In the genomic region with DNA sequence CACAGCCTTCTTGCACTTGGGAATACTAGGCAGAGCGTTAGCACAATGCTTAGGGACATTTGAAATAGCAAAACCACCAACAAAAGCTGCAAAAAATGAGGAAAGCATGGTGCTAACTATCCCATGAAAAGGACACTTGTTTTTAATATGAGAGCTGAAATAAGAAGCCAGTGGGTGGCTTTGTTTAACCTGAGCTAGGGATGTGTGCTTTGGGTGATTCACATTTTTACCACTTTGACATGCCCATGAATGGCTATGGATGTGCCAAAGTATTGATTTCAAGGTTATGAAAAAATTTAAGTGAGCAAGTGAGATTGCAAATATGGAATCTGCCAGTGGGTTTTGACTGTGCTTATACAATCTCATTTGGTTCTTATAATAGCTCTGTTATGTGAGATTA, we compare ENCODE assay signal across 27 cellular contexts.
"Had no signal": no experiment of that assay in that cellular context is flagged by ENCODE, and none has a peak within 500 bp of the region (broad histone marks: within the 10 kb centered on the region; RNA-seq: fewer than 3 reads in every experiment).

No MANE protein-coding gene starts in this region.

- H3K36me3 ChIP-seq: stomach, suprapubic skin, thoracic aorta, thyroid gland, tibial artery, tibial nerve, transverse colon, upper lobe of left lung, upper lobe of right lung, uterus, vagina had no signal

- H3K9me3 Mint-ChIP-seq: stimulated activated naive CD8-positive, alpha-beta T cell treated with anti-CD3 and anti-CD28 coated beads, Interleukin-15, Interleukin-2, amounts not matched to agents 100 ng/mL and 50 ng/mL, for 24 hours; type B pancreatic cell had no signal

- H3K27me3 Mint-ChIP-seq: stimulated activated naive CD8-positive, alpha-beta T cell treated with anti-CD3 and anti-CD28 coated beads, Interleukin-15, amount 100 ng/mL, for 72 hours had no signal

- H3K36me3 Mint-ChIP-seq: stimulated activated effector memory CD8-positive, alpha-beta T cell treated with anti-CD3 and anti-CD28 coated beads, Interleukin-12 subunit alpha, Interleukin-12 subunit beta, amount 100 ng/mL, for 72 hours; stimulated activated naive B cell treated with anti-CD40 and anti-IgM and Interleukin-4, amounts not matched to agents 10 μg/mL and 1 μg/mL and 100 μg/mL, for 72 hours; type B pancreatic cell had no signal

- DNase-seq: stimulated activated CD4-positive, alpha-beta T cell treated with anti-CD3 and anti-CD28 coated beads, Interleukin-2, amount 100 ng/mL, for 48 hours; stimulated activated CD4-positive, alpha-beta T cell treated with anti-CD3 and anti-CD28 coated beads, Interleukin-4, amount 100 ng/mL, for 1 hour; stimulated activated CD4-positive, alpha-beta T cell treated with anti-CD3 and anti-CD28 coated beads, Interleukin-4, amount 100 ng/mL, for 24 hours; stimulated activated CD4-positive, alpha-beta T cell treated with anti-CD3 and anti-CD28 coated beads, Interleukin-4, amount 100 ng/mL, for 4 hours; stimulated activated CD8-positive, alpha-beta memory T cell treated with anti-CD3 and anti-CD28 coated beads, Interleukin-4, amount 100 ng/mL, for 48 hours; stimulated activated naive B cell treated with anti-CD40 and anti-IgM and Interleukin-4, amounts not matched to agents 10 μg/mL and 1 μg/mL and 100 μg/mL, for 72 hours; stimulated activated naive CD4-positive, alpha-beta T cell; stimulated activated naive CD4-positive, alpha-beta T cell treated with Interleukin-2 at 50 U/mL for 16 hours; stimulated activated naive CD8-positive, alpha-beta T cell treated with anti-CD3 and anti-CD28 coated beads, Interleukin-15, amount 100 ng/mL, for 72 hours; stimulated activated naive CD8-positive, alpha-beta T cell treated with anti-CD3 and anti-CD28 coated beads, Interleukin-15, Interleukin-2, amounts not matched to agents 100 U/mL and 50 U/mL, for 24 hours; stomach; substantia nigra; testis; thyroid gland; tibial artery; transverse colon; trophoblast cell; upper lobe of left lung; upper lobe of right lung; uterus had no signal

- H3K9me3 ChIP-seq: stomach, suprapubic skin, testis, thoracic aorta, thyroid gland, tibial artery, tibial nerve, transverse colon, upper lobe of left lung, upper lobe of right lung, uterus, vagina had no signal

- H3K27me3 ChIP-seq: testis, thyroid gland, tibial artery, tibial nerve, transverse colon, upper lobe of left lung, upper lobe of right lung, uterus, vagina had no signal

- H3K27ac ChIP-seq: stomach, suprapubic skin, testis, thoracic aorta, thyroid gland, tibial artery, tibial nerve, transverse colon, upper lobe of left lung, upper lobe of right lung, uterus, vagina had no signal

- H3K4me3 ChIP-seq: stomach, suprapubic skin, testis, thoracic aorta, thyroid gland, tibial artery, tibial nerve, transverse colon, upper lobe of left lung, upper lobe of right lung, uterus, vagina had no signal

- H3K4me3 Mint-ChIP-seq: stimulated activated effector memory CD8-positive, alpha-beta T cell treated with anti-CD3 and anti-CD28 coated beads, Interleukin-12 subunit alpha, Interleukin-12 subunit beta, amount 100 ng/mL, for 72 hours; stimulated activated naive B cell treated with anti-CD40 and anti-IgM and Interleukin-4, amounts not matched to agents 10 μg/mL and 1 μg/mL and 100 μg/mL, for 72 hours; stimulated activated naive CD8-positive, alpha-beta T cell treated with anti-CD3 and anti-CD28 coated beads, Interleukin-15, amount 100 ng/mL, for 72 hours; stimulated activated naive CD8-positive, alpha-beta T cell treated with anti-CD3 and anti-CD28 coated beads, Interleukin-15, Interleukin-2, amounts not matched to agents 100 ng/mL and 50 ng/mL, for 24 hours; type B pancreatic cell had no signal

- H3K27ac Mint-ChIP-seq: stimulated activated effector memory CD8-positive, alpha-beta T cell treated with anti-CD3 and anti-CD28 coated beads, Interleukin-12 subunit alpha, Interleukin-12 subunit beta, amount 100 ng/mL, for 72 hours; stimulated activated naive B cell treated with anti-CD40 and anti-IgM and Interleukin-4, amounts not matched to agents 10 μg/mL and 1 μg/mL and 100 μg/mL, for 72 hours; stimulated activated naive CD8-positive, alpha-beta T cell treated with anti-CD3 and anti-CD28 coated beads, Interleukin-15, amount 100 ng/mL, for 72 hours; stimulated activated naive CD8-positive, alpha-beta T cell treated with anti-CD3 and anti-CD28 coated beads, Interleukin-15, Interleukin-2, amounts not matched to agents 100 ng/mL and 50 ng/mL, for 24 hours; type B pancreatic cell had no signal

- H3K4me1 ChIP-seq: stomach, suprapubic skin, testis, thyroid gland, tibial artery, tibial nerve, transverse colon, upper lobe of left lung, upper lobe of right lung, uterus, vagina had no signal

- H3K4me1 Mint-ChIP-seq: stimulated activated effector memory CD8-positive, alpha-beta T cell treated with anti-CD3 and anti-CD28 coated beads, Interleukin-12 subunit alpha, Interleukin-12 subunit beta, amount 100 ng/mL, for 72 hours; stimulated activated naive B cell treated with anti-CD40 and anti-IgM and Interleukin-4, amounts not matched to agents 10 μg/mL and 1 μg/mL and 100 μg/mL, for 72 hours; stimulated activated naive CD8-positive, alpha-beta T cell treated with anti-CD3 and anti-CD28 coated beads, Interleukin-15, amount 100 ng/mL, for 72 hours had no signal

- ATAC-seq: stimulated activated effector memory CD8-positive, alpha-beta T cell treated with anti-CD3 and anti-CD28 coated beads, Interleukin-12 subunit alpha, Interleukin-12 subunit beta, amount 100 ng/mL, for 72 hours; stimulated activated naive B cell treated with anti-CD40 and anti-IgM and Interleukin-4, amounts not matched to agents 10 μg/mL and 1 μg/mL and 100 μg/mL, for 72 hours; stimulated activated naive CD8-positive, alpha-beta T cell treated with anti-CD3 and anti-CD28 coated beads, Interleukin-15, amount 100 ng/mL, for 72 hours; stimulated activated naive CD8-positive, alpha-beta T cell treated with anti-CD3 and anti-CD28 coated beads, Interleukin-15, Interleukin-2, amounts not matched to agents 100 U/mL and 50 U/mL, for 24 hours; upper lobe of right lung had no signal
